ENCODE assay signal across 9 cellular contexts in the genomic region with DNA sequence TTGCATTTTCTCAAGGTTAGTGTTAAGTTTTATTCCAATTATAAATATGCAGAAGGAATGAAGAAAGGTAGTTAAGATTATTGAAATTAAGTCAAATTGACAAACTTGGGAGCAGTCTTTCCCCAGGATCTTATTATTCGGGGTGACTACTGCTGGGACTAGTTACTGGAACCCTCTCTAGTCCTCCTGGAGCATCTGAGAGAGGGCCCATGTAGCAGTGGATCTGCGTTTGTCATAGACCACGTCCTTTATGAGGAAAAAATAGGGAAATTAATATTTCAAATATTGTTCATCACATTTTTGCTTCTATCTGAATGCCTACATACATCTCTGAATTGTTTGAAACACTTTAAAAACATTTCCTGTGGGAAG. TPM values are rescaled to one million over a fixed set of nuclear protein-coding genes. Genes with fewer than 3 reads are reported as not detected.
"Had no signal": no experiment of that assay in that cellular context is flagged by ENCODE, and none has a peak within 500 bp of the region (broad histone marks: within the 10 kb centered on the region; RNA-seq: fewer than 3 reads in every experiment).

No MANE protein-coding gene starts in this region.

- H3K4me3 ChIP-seq: GM23248, HAP-1 had no signal

- H3K9ac ChIP-seq: GM23248 had no signal

- H3K27ac ChIP-seq: GM23248 had no signal

- ATAC-seq: HCT116, HepG2 had no signal

- H3K36me3 ChIP-seq: HAP-1 had no signal

- H3K27ac Mint-ChIP-seq: HFFc6 had no signal

- H3K9me3 ChIP-seq: HAP-1 had no signal

- DNase-seq: GM23248, H7, HFFc6, KG1 had no signal

- FAIRE-seq: HepG2 had no signal

- H2AFZ ChIP-seq: GM23248 had no signal

- H3K4me3 Mint-ChIP-seq: HFFc6, IgD-negative memory B cell had no signal

- H3K9me3 Mint-ChIP-seq: HFFc6 had no signal

RNA-seq across cellular contexts. Expression of gene CNPY1, which starts 41.0 kb away (rescaled TPM):
- total RNA-seq: GM23248, HepG2, HFFc6, HT1080 had no signal
- polyA plus RNA-seq: GM23248, HepG2, IgD-negative memory B cell had no signal

RNA-seq across cellular contexts. Expression of gene EN2, which starts 47.5 kb away (rescaled TPM):
- total RNA-seq: GM23248, H7, HepG2, HFFc6, HT1080 had no signal
- polyA plus RNA-seq: GM23248, HepG2, IgD-negative memory B cell had no signal
